8 cellular contexts compared by ENCODE assay signal in the genomic region with DNA sequence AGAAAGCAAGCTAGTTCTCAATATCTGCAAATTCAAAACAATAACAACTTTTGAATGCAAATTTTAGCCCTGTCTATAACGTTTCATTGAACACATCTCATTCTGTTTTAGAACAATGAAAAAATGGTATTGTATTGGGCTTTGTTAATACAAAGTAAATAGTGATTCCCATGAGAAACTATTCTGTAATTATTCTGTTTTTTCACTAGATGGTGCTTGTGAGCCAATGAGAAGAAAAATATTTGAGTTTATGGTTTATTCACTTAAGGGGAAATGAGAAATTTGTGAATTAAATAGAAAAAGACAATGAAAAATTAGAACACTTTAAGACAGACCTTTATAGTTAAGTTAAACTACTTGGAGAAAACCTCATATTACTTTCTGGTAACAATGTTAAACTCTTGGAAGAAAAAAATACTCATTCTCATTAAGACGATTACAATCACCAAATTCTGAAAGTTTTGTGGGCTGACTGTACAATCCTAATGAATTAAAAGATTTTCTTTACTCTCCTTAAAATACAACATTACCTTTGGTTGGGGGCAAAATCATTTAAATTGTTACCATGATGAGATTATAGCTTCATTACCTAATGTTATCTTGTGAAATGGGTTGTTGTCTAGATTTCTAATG.
DNase-seq lines count a peak whose midpoint lies in the region; ATAC-seq and TF ChIP-seq lines count a peak whose summit lies in the region.

No MANE protein-coding gene starts in this region.

- intact Hi-C loops in upper lobe of right lung (cut with DNase I) = no loop called here

- H3K4me1 ChIP-seq in upper lobe of right lung = no peaks in the 10 kb centered on the region

- H3K36me3 ChIP-seq in SK-N-MC (ENCODE audit: insufficient read depth, low read length) = no peaks in the 10 kb centered on the region
- H3K36me3 ChIP-seq in upper lobe of right lung = no peaks in the 10 kb centered on the region
- no peaks in the 10 kb centered on the region for H3K36me3 ChIP-seq in WERI-Rb-1

- H3K27me3 ChIP-seq in upper lobe of right lung (no peaks in the 10 kb centered on the region), WERI-Rb-1 (ENCODE audit: insufficient read depth, low read depth, severe bottlenecking) (peaks cover 41% of the 10 kb centered on the region)

- H3K4me3 ChIP-seq in SK-N-MC (0 out of 2 replicates have a peak overlapping the region, but pooled peaks have one; percentile 11), upper lobe of right lung (no peak overlapping the region), WERI-Rb-1 (ENCODE audit: low read depth, low read length) (no peak overlapping the region)

- DNase-seq in COR-L47 (lab: John Stamatoyannopoulos, UW) (peak; percentile 16), HT-29 (ENCODE audit: low spot score) (peak; percentile 58), SK-N-MC (ENCODE audit: low read depth, low spot score) (no peak), germinal center (ENCODE audit: low spot score) (peak; percentile 4), upper lobe of right lung (no peak), WERI-Rb-1 (no peak)
- DNase-seq in stimulated activated naive CD8-positive, alpha-beta T cell treated with anti-CD3 and anti-CD28 coated beads, Interleukin-15, Interleukin-2, amounts not matched to agents 100 U/mL and 50 U/mL, for 24 hours = no peak
- DNase-seq in stimulated activated CD4-positive, alpha-beta T cell treated with anti-CD3 and anti-CD28 coated beads, Interleukin-4, amount 100 ng/mL, for 1 hour = no peak

- H3K9me3 ChIP-seq in SK-N-MC (ENCODE audit: low read depth, low read length) (no peaks in the 10 kb centered on the region), upper lobe of right lung (no peaks in the 10 kb centered on the region), WERI-Rb-1 (ENCODE audit: severe bottlenecking) (no peaks in the 10 kb centered on the region)

- ATAC-seq in upper lobe of right lung = no peak
- ATAC-seq in stimulated activated naive CD8-positive, alpha-beta T cell treated with anti-CD3 and anti-CD28 coated beads, Interleukin-15, Interleukin-2, amounts not matched to agents 100 U/mL and 50 U/mL, for 24 hours = no peak

- peak overlapping the region; percentile 3 for H3K9ac ChIP-seq in SK-N-MC (ENCODE audit: insufficient read length)

- H3K27ac ChIP-seq in SK-N-MC = peak overlapping the region; percentile 4
- H3K27ac ChIP-seq in upper lobe of right lung = no peak overlapping the region
- H3K27ac ChIP-seq in WERI-Rb-1 = no peak overlapping the region

- TF ChIP-seq CTCF in upper lobe of right lung (IDR thresholded peaks at IDR 0.05) (peak; percentile 62), WERI-Rb-1 (IDR thresholded peaks at IDR 0.05; ENCODE audit: low read depth, low read length) (no peak)

Comparison
In these comparisons a context has a peak if more than half of its experiments do, and no peak if none do; other contexts are left out.
1. DNase-seq: peak in COR-L47 (single experiment), HT-29 (single experiment) and germinal center (single experiment); none in SK-N-MC (single experiment), upper lobe of right lung (single experiment), WERI-Rb-1 (single experiment), stimulated activated naive CD8-positive, alpha-beta T cell treated with anti-CD3 and anti-CD28 coated beads, Interleukin-15, Interleukin-2, amounts not matched to agents 100 U/mL and 50 U/mL, for 24 hours (single experiment) and stimulated activated CD4-positive, alpha-beta T cell treated with anti-CD3 and anti-CD28 coated beads, Interleukin-4, amount 100 ng/mL, for 1 hour (single experiment).